In the genomic region with DNA sequence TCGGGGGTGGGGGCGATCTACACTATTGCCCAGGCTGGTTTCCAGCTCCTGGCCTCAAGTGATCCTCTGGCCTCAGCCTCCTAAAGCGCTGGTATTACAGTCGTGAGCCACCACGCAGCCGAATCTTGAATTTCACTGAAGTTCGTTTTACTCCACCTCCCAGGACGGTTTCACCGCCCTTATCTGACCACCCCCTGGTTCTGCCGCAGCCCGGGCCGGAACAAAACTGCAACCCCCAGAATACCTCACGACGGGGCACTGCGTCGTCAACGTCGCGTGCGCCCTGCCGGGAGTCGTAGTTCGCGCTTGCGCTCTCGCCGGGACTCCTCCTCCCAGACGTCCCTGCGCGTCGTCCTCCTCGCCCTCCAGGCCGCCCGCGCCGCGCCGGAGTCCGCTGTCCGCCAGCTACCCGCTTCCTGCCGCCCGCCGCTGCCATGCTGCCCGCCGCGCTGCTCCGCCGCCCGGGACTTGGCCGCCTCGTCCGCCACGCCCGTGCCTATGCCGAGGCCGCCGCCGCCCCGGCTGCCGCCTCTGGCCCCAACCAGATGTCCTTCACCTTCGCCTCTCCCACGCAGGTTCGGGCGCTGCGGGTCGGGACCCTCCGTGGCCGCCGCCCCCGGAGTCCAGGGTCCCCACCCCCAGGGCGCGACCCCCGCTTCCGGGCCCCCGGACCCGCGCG, we compare ENCODE assay signal across 8 cellular contexts. TPM values are rescaled to one million over a fixed set of nuclear protein-coding genes. Genes with fewer than 3 reads are reported as not detected.
A peak's percentile ranks its signal among the peaks of the same experiment; 100 is the strongest.
DNase-seq lines count a peak whose midpoint lies in the region; ATAC-seq, FAIRE-seq and TF ChIP-seq lines count a peak whose summit lies in the region.

A gene (plus strand): TSS at position 335 of the 679 bp plus-strand sequence. CDS start 100 bp downstream, at position 435.

- intact Hi-C loops in kidney (cut with DNase I): no loop called here

- TF ChIP-seq RAD21 in A549 (conservative IDR thresholded peaks at IDR 0.05 in 1 of 2, IDR thresholded peaks at IDR 0.05 in 1 of 2): no peak

- no peak for TF ChIP-seq CTCF in A549 (IDR thresholded peaks at IDR 0.05)
- TF ChIP-seq CTCF in kidney (IDR thresholded peaks at IDR 0.05; ENCODE audit: borderline replicate concordance, extremely low read depth, insufficient read depth): no peak

- H3K4me3 ChIP-seq in A549 (peak within 1 kb of the TSS; percentile 77), kidney (ENCODE audit: low read length in 2 of 2) (peak within 1 kb of the TSS; percentile 60 to 87)

- no peaks in the 10 kb centered on the region for H3K36me3 ChIP-seq in kidney (ENCODE audit: control insufficient read depth in 1 of 2, insufficient read depth in 2 of 2, low read length in 2 of 2)

- WGBS in A549 (ENCODE audit: missing lambda C conversion rate): 2% methylated on average over 10 of the region's 79 CpGs

- H3K9me3 ChIP-seq in A549 (no peaks in the 10 kb centered on the region), kidney (ENCODE audit: control insufficient read depth in 1 of 2, low read length in 2 of 2) (no peaks in the 10 kb centered on the region)

- FAIRE-seq in A549 (lab: Jason Lieb, UNC): no peak
- no peak for FAIRE-seq in kidney (lab: Jason Lieb, UNC)

- POLR2A ChIA-PET in A549 (lab: Yijun Ruan, JAX): interaction anchor here (1.8 kb wide), 1 partner anchor 28 kb away, joined by 7 read pairs; a partner anchor contains a TSS

- TF ChIP-seq POLR2A in A549 (IDR thresholded peaks at IDR 0.05; ENCODE audit: low read length): peak; percentile 71

- CTCF ChIA-PET in A549 (lab: Yijun Ruan, JAX): interaction anchor here (0.6 to 7.5 kb wide), 13 partner anchors 11 to 582 kb away, joined by 3 to 500 read pairs (median 4); a partner anchor contains a TSS

- peaks cover 49% of the 10 kb centered on the region for H3K4me1 ChIP-seq in A549
- H3K4me1 ChIP-seq in kidney (ENCODE audit: control insufficient read depth in 1 of 2, insufficient read depth in 1 of 2, low read depth in 1 of 2, low read length in 2 of 2): peaks cover 24 to 34% of the 10 kb centered on the region in 2 donors

- H3K9ac ChIP-seq in kidney (ENCODE audit: low read length in 2 of 2): peak within 1 kb of the TSS; percentile 4 to 75

- ATAC-seq in A549 (peak; percentile 51 to 66), GM18907 (IDR thresholded peaks at IDR 0.05; ENCODE audit: unreplicated experiment) (peak; percentile 53), HG03439 (IDR thresholded peaks at IDR 0.05; ENCODE audit: unreplicated experiment) (peak; percentile 48)

- H3K4me2 ChIP-seq in A549: peak within 1 kb of the TSS; percentile 98

- no peak for TF ChIP-seq EP300 in A549 (IDR thresholded peaks at IDR 0.05)

- H3K27ac ChIP-seq in A549: peak within 1 kb of the TSS; percentile 89 to 100
- peak within 1 kb of the TSS; percentile 63 to 83 for H3K27ac ChIP-seq in kidney (ENCODE audit: low read depth in 2 of 2, low read length in 2 of 2)

- DNase-seq in A549 (ENCODE audit: low read depth in 1 of 2, low spot score in 1 of 2): peak; percentile 83 to 94
- DNase-seq in NCI-H510A treated with DMSO at 0.1 percent for 48 hours (lab: John Stamatoyannopoulos, UW): peak; percentile 76
- peak; percentile 85 to 94 for DNase-seq in activated CD4-positive, alpha-beta T cell treated with anti-CD3 and anti-CD28 coated beads for 24 hours (ENCODE audit: low read depth in 2 of 2)
- DNase-seq in cerebellum (ENCODE audit: low spot score): peak; percentile 94
- peak; percentile 98 for DNase-seq in kidney
- DNase-seq in stimulated activated CD4-positive, alpha-beta T cell treated with anti-CD3 and anti-CD28 coated beads, Interleukin-15, amount 100 ng/mL, for 1 hour (ENCODE audit: low read depth in 1 of 2, low spot score in 1 of 2): peak; percentile 78 to 87

TF ChIP-seq in A549, 52 proteins besides CTCF, POLR2A, EP300 and RAD21:
- TF ChIP-seq, protein P1, sequence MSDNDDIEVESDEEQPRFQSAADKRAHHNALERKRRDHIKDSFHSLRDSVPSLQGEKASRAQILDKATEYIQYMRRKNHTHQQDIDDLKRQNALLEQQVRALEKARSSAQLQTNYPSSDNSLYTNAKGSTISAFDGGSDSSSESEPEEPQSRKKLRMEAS (IDR thresholded peaks at IDR 0.05): peak; percentile 35; the same call in 1 of the 2 replicates
- TF ChIP-seq, protein P2, sequence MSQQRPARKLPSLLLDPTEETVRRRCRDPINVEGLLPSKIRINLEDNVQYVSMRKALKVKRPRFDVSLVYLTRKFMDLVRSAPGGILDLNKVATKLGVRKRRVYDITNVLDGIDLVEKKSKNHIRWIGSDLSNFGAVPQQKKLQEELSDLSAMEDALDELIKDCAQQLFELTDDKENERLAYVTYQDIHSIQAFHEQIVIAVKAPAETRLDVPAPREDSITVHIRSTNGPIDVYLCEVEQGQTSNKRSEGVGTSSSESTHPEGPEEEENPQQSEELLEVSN (IDR thresholded peaks at IDR 0.05; ENCODE audit: borderline replicate concordance, low read depth): 0 out of 2 replicates have a peak, but pooled peaks have one; percentile 1
- TF ChIP-seq, protein P3, sequence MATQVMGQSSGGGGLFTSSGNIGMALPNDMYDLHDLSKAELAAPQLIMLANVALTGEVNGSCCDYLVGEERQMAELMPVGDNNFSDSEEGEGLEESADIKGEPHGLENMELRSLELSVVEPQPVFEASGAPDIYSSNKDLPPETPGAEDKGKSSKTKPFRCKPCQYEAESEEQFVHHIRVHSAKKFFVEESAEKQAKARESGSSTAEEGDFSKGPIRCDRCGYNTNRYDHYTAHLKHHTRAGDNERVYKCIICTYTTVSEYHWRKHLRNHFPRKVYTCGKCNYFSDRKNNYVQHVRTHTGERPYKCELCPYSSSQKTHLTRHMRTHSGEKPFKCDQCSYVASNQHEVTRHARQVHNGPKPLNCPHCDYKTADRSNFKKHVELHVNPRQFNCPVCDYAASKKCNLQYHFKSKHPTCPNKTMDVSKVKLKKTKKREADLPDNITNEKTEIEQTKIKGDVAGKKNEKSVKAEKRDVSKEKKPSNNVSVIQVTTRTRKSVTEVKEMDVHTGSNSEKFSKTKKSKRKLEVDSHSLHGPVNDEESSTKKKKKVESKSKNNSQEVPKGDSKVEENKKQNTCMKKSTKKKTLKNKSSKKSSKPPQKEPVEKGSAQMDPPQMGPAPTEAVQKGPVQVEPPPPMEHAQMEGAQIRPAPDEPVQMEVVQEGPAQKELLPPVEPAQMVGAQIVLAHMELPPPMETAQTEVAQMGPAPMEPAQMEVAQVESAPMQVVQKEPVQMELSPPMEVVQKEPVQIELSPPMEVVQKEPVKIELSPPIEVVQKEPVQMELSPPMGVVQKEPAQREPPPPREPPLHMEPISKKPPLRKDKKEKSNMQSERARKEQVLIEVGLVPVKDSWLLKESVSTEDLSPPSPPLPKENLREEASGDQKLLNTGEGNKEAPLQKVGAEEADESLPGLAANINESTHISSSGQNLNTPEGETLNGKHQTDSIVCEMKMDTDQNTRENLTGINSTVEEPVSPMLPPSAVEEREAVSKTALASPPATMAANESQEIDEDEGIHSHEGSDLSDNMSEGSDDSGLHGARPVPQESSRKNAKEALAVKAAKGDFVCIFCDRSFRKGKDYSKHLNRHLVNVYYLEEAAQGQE (IDR thresholded peaks at IDR 0.05): no peak
- TF ChIP-seq EHF (CRISPR knock-in tag; IDR thresholded peaks at IDR 0.05) (no peak), MAZ (IDR thresholded peaks at IDR 0.05; ENCODE audit: borderline replicate concordance, low read depth, low read length) (no peak), JUN (IDR thresholded peaks at IDR 0.05) (peak in 1 of 2 experiments; percentile 48; a peak in 1 of 5 replicates), NPAS2 (CRISPR knock-in tag; IDR thresholded peaks at IDR 0.05; ENCODE audit: borderline replicate concordance) (no peak), BHLHE40 (IDR thresholded peaks at IDR 0.05; ENCODE audit: low read depth, low read length) (0 out of 2 replicates have a peak, but pooled peaks have one; percentile 36)
- TF ChIP-seq, protein P4, sequence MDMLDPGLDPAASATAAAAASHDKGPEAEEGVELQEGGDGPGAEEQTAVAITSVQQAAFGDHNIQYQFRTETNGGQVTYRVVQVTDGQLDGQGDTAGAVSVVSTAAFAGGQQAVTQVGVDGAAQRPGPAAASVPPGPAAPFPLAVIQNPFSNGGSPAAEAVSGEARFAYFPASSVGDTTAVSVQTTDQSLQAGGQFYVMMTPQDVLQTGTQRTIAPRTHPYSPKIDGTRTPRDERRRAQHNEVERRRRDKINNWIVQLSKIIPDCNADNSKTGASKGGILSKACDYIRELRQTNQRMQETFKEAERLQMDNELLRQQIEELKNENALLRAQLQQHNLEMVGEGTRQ (IDR thresholded peaks at IDR 0.05): no peak

RNA-seq across cellular contexts. Expression of the gene that starts here (rescaled TPM):
- 18.5 and 28.7 TPM in 2 replicates for polyA plus RNA-seq in A549 (2011; rRNA removed)
- 158 and 210 TPM in 2 replicates for polyA plus RNA-seq in A549 (2012; cell fraction: cytosol; rRNA removed)
- 114 and 225 TPM in 2 replicates for polyA plus RNA-seq in A549 (2012; cell fraction: nucleus; rRNA removed)
- 96.9 to 101 TPM (median 99.7 TPM) in 3 replicates for polyA plus RNA-seq in A549 (2017; fragmentation: RNase III; extraction: RNeasy Plus Mini Kit Qiagen cat#74134 plus additional on column Dnase treatment)
- polyA minus RNA-seq in A549 (2011; rRNA and poly(A)+ RNA removed): 12.4 and 18.2 TPM in 2 replicates
- total RNA-seq in cerebellum: 10.9 TPM
- 183 TPM for total RNA-seq in kidney
- 641 TPM for polyA plus RNA-seq in kidney (ENCODE audit: insufficient read depth, low read depth, low replicate concordance)

Comparison
In these comparisons a context has a peak if more than half of its experiments do, and no peak if none do; other contexts are left out.
1. Peak in every context shown above with its lines: DNase-seq, ATAC-seq, H3K4me3 ChIP-seq and H3K27ac ChIP-seq.
2. RNA of the gene that starts here (total RNA-seq): 183 TPM in kidney (single experiment); 10.9 TPM in cerebellum (single experiment); every median in the first group is over 10 times any median in the second.